In genomic region chr22:24146190-24146616, GRCh38 we compare ENCODE assay signal across 8 cellular contexts. TPM values are rescaled to one million over a fixed set of nuclear protein-coding genes. Genes with fewer than 3 reads are reported as not detected.
DNase-seq lines count a peak whose midpoint lies in the region; ATAC-seq and TF ChIP-seq lines count a peak whose summit lies in the region.

No MANE protein-coding gene starts in this region.

- no peak overlapping the region for H4K8ac ChIP-seq in mesendoderm (ENCODE audit: low read depth, low read length)

- no peak overlapping the region for H2BK120ac ChIP-seq in mesendoderm (ENCODE audit: low read depth, low read length)

- no peak overlapping the region for H2BK5ac ChIP-seq in mesendoderm (ENCODE audit: low read length)

- DNase-seq in activated naive CD4-positive, alpha-beta T cell treated with Interleukin-2 at 50 U/mL for 16 hours: peak; percentile 9
- DNase-seq in activated naive CD4-positive, alpha-beta T cell treated with anti-CD3 and anti-CD28 coated beads, Interleukin-2, amount 50 U/mL, for 16 hours: no peak
- DNase-seq in coronary artery (ENCODE audit: low spot score) (no peak), mesendoderm (peak; percentile 84), ureter (ENCODE audit: low spot score) (peak; percentile 77), GOT3 (lab: John Stamatoyannopoulos, UW) (no peak)

- H3K27me3 ChIP-seq in mesendoderm (ENCODE audit: insufficient read depth, low read length, poor library complexity): no peaks in the 10 kb centered on the region

- 0 out of 2 replicates have a peak, but pooled peaks have one; percentile 23 for TF ChIP-seq POLR2A in Raji (IDR thresholded peaks at IDR 0.05; ENCODE audit: insufficient read depth, low read depth, low read length)

- peak overlapping the region; percentile 18 for H3K4me3 ChIP-seq in coronary artery
- H3K4me3 ChIP-seq in mesendoderm (ENCODE audit: low read length): no peak overlapping the region

- no CpG with 5 or more reads among the region's 4 CpGs for WGBS in mesendoderm (ENCODE audit: extremely low coverage, insufficient coverage, low lambda C conversion rate)

- no peak overlapping the region for H3K23ac ChIP-seq in mesendoderm (ENCODE audit: low read length)

- ATAC-seq in HG03432 (IDR thresholded peaks at IDR 0.05; ENCODE audit: unreplicated experiment): peak; percentile 75

- H3K79me1 ChIP-seq in mesendoderm (ENCODE audit: low read length): peaks cover 2% of the 10 kb centered on the region

- H4K5ac ChIP-seq in mesendoderm (ENCODE audit: low read length): no peak overlapping the region

- no peak for TF ChIP-seq CTCF in coronary artery (IDR thresholded peaks at IDR 0.05)

- H3K27ac ChIP-seq in coronary artery: peak overlapping the region; percentile 46 to 94
- H3K27ac ChIP-seq in mesendoderm (ENCODE audit: low read depth, low read length): peak overlapping the region; percentile 14

- H3K4me1 ChIP-seq in mesendoderm (ENCODE audit: control insufficient read depth, low read depth, low read length): peaks cover 6% of the 10 kb centered on the region

- no peak overlapping the region for H3K4ac ChIP-seq in mesendoderm (ENCODE audit: low read depth, low read length)

- H2AK5ac ChIP-seq in mesendoderm (ENCODE audit: low read length): no peak overlapping the region

- H3K79me2 ChIP-seq in mesendoderm (ENCODE audit: control insufficient read depth, insufficient read depth, low read length): no peaks in the 10 kb centered on the region

- H3K36me3 ChIP-seq in mesendoderm (ENCODE audit: control insufficient read depth, insufficient read depth, low read length): no peaks in the 10 kb centered on the region

- H3K4me2 ChIP-seq in mesendoderm (ENCODE audit: low read length): no peak overlapping the region

- no peak overlapping the region for H2BK15ac ChIP-seq in mesendoderm (replicated peaks; ENCODE audit: low read depth)

- no peak overlapping the region for H3K18ac ChIP-seq in mesendoderm (ENCODE audit: low read length)

- no peak overlapping the region for H3K9ac ChIP-seq in mesendoderm (ENCODE audit: low read length)

- H3K56ac ChIP-seq in mesendoderm (ENCODE audit: low read length): no peak overlapping the region

RNA-seq across cellular contexts. Expression of gene SUSD2, which starts 35.1 kb away (rescaled TPM):
- 1.8 TPM for polyA plus RNA-seq in mesendoderm (2013, experiment 1 of 2)
- polyA plus RNA-seq in mesendoderm (2013, experiment 2 of 2): 1.6 TPM
- total RNA-seq in ureter: 8.3 TPM

Comparison
In these comparisons a context has a peak if more than half of its experiments do, and no peak if none do; other contexts are left out.
1. DNase-seq: peak in activated naive CD4-positive, alpha-beta T cell treated with Interleukin-2 at 50 U/mL for 16 hours (single experiment), mesendoderm (single experiment) and ureter (single experiment); none in activated naive CD4-positive, alpha-beta T cell treated with anti-CD3 and anti-CD28 coated beads, Interleukin-2, amount 50 U/mL, for 16 hours (single experiment), coronary artery (single experiment) and GOT3 (single experiment).